In genomic region chr2:44136186-44136585, GRCh38 we compare ENCODE assay signal across 12 cellular contexts. TPM values are rescaled to one million over a fixed set of nuclear protein-coding genes. Genes with fewer than 3 reads are reported as not detected.
A peak's percentile ranks its signal among the peaks of the same experiment; 100 is the strongest.
DNase-seq lines count a peak whose midpoint lies in the region; ATAC-seq and TF ChIP-seq lines count a peak whose summit lies in the region.
"Had no signal": no experiment of that assay in that cellular context is flagged by ENCODE, and none has a peak within 500 bp of the region (broad histone marks: within the 10 kb centered on the region; RNA-seq: fewer than 3 reads in every experiment).

No MANE protein-coding gene starts in this region.

- no peak overlapping the region for H3T11ph ChIP-seq in H9 (ENCODE audit: low read length)

- TF ChIP-seq POLR2A in GM18505 (IDR thresholded peaks at IDR 0.05; ENCODE audit: borderline replicate concordance, extremely low read depth, insufficient read depth, insufficient read length): no peak

- H2BK120ac ChIP-seq in H9 (ENCODE audit: low read depth, low read length, poor library complexity, severe bottlenecking): no peak overlapping the region

- peak overlapping the region; percentile 86 for H3K56ac ChIP-seq in H9 (ENCODE audit: insufficient read length, low read depth, low read length)

- peaks cover 2 to 33% (median 23%) of the 10 kb centered on the region in 3 experiments; a peak in 6 of 7 replicates for H3K36me3 Mint-ChIP-seq in H9 (ENCODE audit: insufficient read depth in 1 of 3, low read depth in 3 of 3)

- no peaks in the 10 kb centered on the region for H3K79me1 ChIP-seq in H9 (ENCODE audit: insufficient read depth, low read depth, low read length, poor library complexity, severe bottlenecking)

- peak; percentile 44 for DNase-seq in H9
- DNase-seq in adipocyte (ENCODE audit: low read depth): peak; percentile 70
- DNase-seq in hepatocyte (ENCODE audit: low spot score): peak; percentile 49
- no peak for DNase-seq in aorta
- DNase-seq in SIG-M5 (lab: John Stamatoyannopoulos, UW): no peak
- DNase-seq in NCI-H1417 treated with DMSO at 0.1 percent for 48 hours (lab: John Stamatoyannopoulos, UW): no peak
- DNase-seq: DND-41, spleen had no signal

- H2AFZ ChIP-seq in H9 (ENCODE audit: low read length): no peak overlapping the region
- H2AFZ ChIP-seq in hepatocyte: no peak overlapping the region

- no peaks in the 10 kb centered on the region for H3K23me2 ChIP-seq in H9 (ENCODE audit: insufficient read length, low read depth, low read length, poor library complexity, severe bottlenecking)

- peak overlapping the region; percentile 77 for H3K18ac ChIP-seq in H9 (ENCODE audit: insufficient read length, low read depth, low read length)

- H3K14ac ChIP-seq in H9 (ENCODE audit: insufficient read depth, low read length): no peak overlapping the region

- no peak overlapping the region for H4K8ac ChIP-seq in H9 (replicated peaks; ENCODE audit: insufficient read length, low read depth, low read length)

- H3K79me2 ChIP-seq in H9 (ENCODE audit: insufficient read depth, low read length) (no peaks in the 10 kb centered on the region), hepatocyte (no peaks in the 10 kb centered on the region)

- peak overlapping the region; percentile 94 for H2BK5ac ChIP-seq in H9 (ENCODE audit: insufficient read length, low read length)

- no peak overlapping the region for H2BK20ac ChIP-seq in H9 (ENCODE audit: low read depth, low read length, poor library complexity, severe bottlenecking)

- peaks cover 67 to 69% of the 10 kb centered on the region in 2 experiments for H3K4me1 Mint-ChIP-seq in H9

- peak overlapping the region; percentile 96 to 100 (median 99) for H3K27ac Mint-ChIP-seq in H9
- H3K27ac Mint-ChIP-seq: activated T-helper 2 cell treated with anti-CD3 and anti-CD28 coated beads, Interferon-gamma antibody, Interleukin-2, Interleukin-4, amounts not matched to agents 10 μg/mL and 5 μg/mL and 100 μg/mL, durations not matched to agents 14 hours and 24 hours and 36 hours had no signal

- intact Hi-C loops in aorta (cut with DNase I): loop anchor here (1.0 to 5.0 kb wide), 2 partner anchors 32 to 49 kb away; partner anchors contain the start of gene PPM1B (in 1 of the 2)

- H3K27ac ChIP-seq in H9 (ENCODE audit: insufficient read length, low read depth, low read length) (peak overlapping the region; percentile 100), hepatocyte (peak overlapping the region; percentile 24), aorta (ENCODE audit: low read depth in 1 of 2, low read length in 2 of 2) (peak overlapping the region; percentile 57 to 95)
- H3K27ac ChIP-seq: KMS-11, spleen had no signal

- H3K9ac ChIP-seq in H9 (ENCODE audit: extremely low read depth, insufficient read length, low read length) (no peak overlapping the region), adipocyte (ENCODE audit: low read length) (peak overlapping the region; percentile 60)
- H3K9ac ChIP-seq: KMS-11 had no signal

- no peak overlapping the region for H4K91ac ChIP-seq in H9 (ENCODE audit: insufficient read length, low read depth, low read length)

- no peak for ATAC-seq in aorta (ENCODE audit: low FRiP score)
- ATAC-seq in GM18505 (IDR thresholded peaks at IDR 0.05; ENCODE audit: unreplicated experiment): no peak
- ATAC-seq: activated CD4-positive, CD25-positive, alpha-beta regulatory T cell treated with anti-CD3 and anti-CD28 coated beads, Interleukin-2, amount 50 U/mL, for 24 hours had no signal

- no CpG with 5 or more reads among the region's 4 CpGs for WGBS in H9 (ENCODE audit: extremely low coverage, insufficient read length, low lambda C conversion rate)
- WGBS in hepatocyte (ENCODE audit: low lambda C conversion rate, missing lambda C conversion rate): 22% methylated on average over 4 of the region's 4 CpGs
- 20 to 26% methylated on average over 4 of the region's 4 CpGs for WGBS in aorta, 2 donors

- H2BK12ac ChIP-seq in H9 (ENCODE audit: insufficient read length, low read depth, low read length): no peak overlapping the region

- no peak overlapping the region for H3K23ac ChIP-seq in H9 (ENCODE audit: insufficient read length, low read depth, low read length)

- H3K4me2 ChIP-seq in H9 (ENCODE audit: insufficient read depth, insufficient read length, low read length) (peak overlapping the region; percentile 39), hepatocyte (peak overlapping the region; percentile 2)
- H3K4me2 ChIP-seq: KMS-11 had no signal

- H3K9me2 ChIP-seq in hepatocyte (replicated peaks; ENCODE audit: insufficient read depth): no peaks in the 10 kb centered on the region

- no peak overlapping the region; a peak in 1 of 5 replicates for H3K4me3 Mint-ChIP-seq in H9

- peak overlapping the region; percentile 97 for H2AK5ac ChIP-seq in H9 (ENCODE audit: insufficient read length, low read length)

- H3K27me3 Mint-ChIP-seq in H9 (ENCODE audit: low read depth): no peaks in the 10 kb centered on the region

- peaks cover 23 to 27% of the 10 kb centered on the region in 2 experiments for H3K9me3 Mint-ChIP-seq in H9
- H3K9me3 Mint-ChIP-seq: activated T-helper 2 cell treated with anti-CD3 and anti-CD28 coated beads, Interferon-gamma antibody, Interleukin-2, Interleukin-4, amounts not matched to agents 10 μg/mL and 5 μg/mL and 100 μg/mL, durations not matched to agents 14 hours and 24 hours and 36 hours had no signal

- peak overlapping the region; percentile 93 for H4K5ac ChIP-seq in H9 (ENCODE audit: insufficient read length, low read depth, low read length)

- H3K4me3 ChIP-seq in adipocyte (ENCODE audit: low read length): peak overlapping the region; percentile 25
- H3K4me3 ChIP-seq in hepatocyte: no peak overlapping the region
- no peak overlapping the region for H3K4me3 ChIP-seq in aorta (ENCODE audit: low read length in 2 of 2)
- H3K4me3 ChIP-seq: spleen had no signal

- H2BK15ac ChIP-seq in H9 (ENCODE audit: low read depth, low read length): no peak overlapping the region

- no peak overlapping the region for H3K4ac ChIP-seq in H9 (ENCODE audit: low read depth, low read length)

- TF ChIP-seq CTCF in H9 (conservative IDR thresholded peaks at IDR 0.05) (no peak), hepatocyte (IDR thresholded peaks at IDR 0.05; ENCODE audit: poor library complexity) (no peak)

- H3K9me3 ChIP-seq in H9 (ENCODE audit: control insufficient read depth, low read depth, low read length) (no peaks in the 10 kb centered on the region), adipocyte (ENCODE audit: control insufficient read depth, low read length) (no peaks in the 10 kb centered on the region), hepatocyte (ENCODE audit: low read depth) (no peaks in the 10 kb centered on the region), aorta (ENCODE audit: control insufficient read depth, low read length) (no peaks in the 10 kb centered on the region)

- H3K4me1 ChIP-seq in H9 (ENCODE audit: insufficient read depth, low read length): peaks cover 10% of the 10 kb centered on the region; the same call in 1 of the 2 replicates
- H3K4me1 ChIP-seq in adipocyte (ENCODE audit: control insufficient read depth, insufficient read depth, low read length): peaks cover 34% of the 10 kb centered on the region
- no peaks in the 10 kb centered on the region for H3K4me1 ChIP-seq in hepatocyte (ENCODE audit: insufficient read depth)
- H3K4me1 ChIP-seq in aorta (ENCODE audit: control insufficient read depth in 1 of 2, insufficient read depth in 2 of 2, low read length in 2 of 2): peaks cover 4 to 12% of the 10 kb centered on the region in 2 donors
- H3K4me1 ChIP-seq: spleen had no signal

- H4K20me1 ChIP-seq in H9 (ENCODE audit: control insufficient read depth, insufficient read depth, insufficient read length) (no peaks in the 10 kb centered on the region), hepatocyte (ENCODE audit: insufficient read depth, poor library complexity, severe bottlenecking) (no peaks in the 10 kb centered on the region)

- H3K36me3 ChIP-seq in adipocyte (ENCODE audit: control insufficient read depth, insufficient read depth, low read length, severe bottlenecking): no peaks in the 10 kb centered on the region
- H3K36me3 ChIP-seq in hepatocyte (replicated peaks; ENCODE audit: insufficient read depth, low read depth): no peaks in the 10 kb centered on the region
- no peaks in the 10 kb centered on the region for H3K36me3 ChIP-seq in aorta (ENCODE audit: control insufficient read depth in 1 of 2, insufficient read depth in 2 of 2, low read length in 1 of 2)
- H3K36me3 ChIP-seq: spleen had no signal

- H3K27me3 ChIP-seq in H9 (ENCODE audit: insufficient read depth, low read length) (no peaks in the 10 kb centered on the region), adipocyte (replicated peaks; ENCODE audit: control insufficient read depth, insufficient read depth, low read length) (no peaks in the 10 kb centered on the region), hepatocyte (no peaks in the 10 kb centered on the region), aorta (ENCODE audit: control insufficient read depth in 1 of 2, insufficient read depth in 2 of 2, low read length in 1 of 2) (no peaks in the 10 kb centered on the region)
- H3K27me3 ChIP-seq: spleen had no signal

RNA-seq across cellular contexts. Expression of gene PPM1B, which starts 32.5 kb away (rescaled TPM):
- total RNA-seq in H9 (2021) (148 and 156 TPM in 2 replicates), hepatocyte (48.1 and 49.1 TPM in 2 replicates), aorta (10 to 100 TPM; 57.9 to 75.6 TPM)
- polyA plus RNA-seq in hepatocyte (36.0 and 39.1 TPM in 2 replicates), aorta (10 to 100 TPM; 42.1 to 42.7 TPM)

Comparison
In these comparisons a context has a peak if more than half of its experiments do, and no peak if none do; other contexts are left out.
1. DNase-seq: peak in H9 (single experiment), adipocyte (single experiment) and hepatocyte (single experiment); none in aorta (0 of 2), SIG-M5 (single experiment) and NCI-H1417 treated with DMSO at 0.1 percent for 48 hours (single experiment).
2. H3K27ac ChIP-seq: peak in every context shown above with its lines; median percentile 100 in H9; 76 in aorta; 24 in hepatocyte.